Comparison of ENCODE assay signal across 8 cellular contexts in the genomic region with DNA sequence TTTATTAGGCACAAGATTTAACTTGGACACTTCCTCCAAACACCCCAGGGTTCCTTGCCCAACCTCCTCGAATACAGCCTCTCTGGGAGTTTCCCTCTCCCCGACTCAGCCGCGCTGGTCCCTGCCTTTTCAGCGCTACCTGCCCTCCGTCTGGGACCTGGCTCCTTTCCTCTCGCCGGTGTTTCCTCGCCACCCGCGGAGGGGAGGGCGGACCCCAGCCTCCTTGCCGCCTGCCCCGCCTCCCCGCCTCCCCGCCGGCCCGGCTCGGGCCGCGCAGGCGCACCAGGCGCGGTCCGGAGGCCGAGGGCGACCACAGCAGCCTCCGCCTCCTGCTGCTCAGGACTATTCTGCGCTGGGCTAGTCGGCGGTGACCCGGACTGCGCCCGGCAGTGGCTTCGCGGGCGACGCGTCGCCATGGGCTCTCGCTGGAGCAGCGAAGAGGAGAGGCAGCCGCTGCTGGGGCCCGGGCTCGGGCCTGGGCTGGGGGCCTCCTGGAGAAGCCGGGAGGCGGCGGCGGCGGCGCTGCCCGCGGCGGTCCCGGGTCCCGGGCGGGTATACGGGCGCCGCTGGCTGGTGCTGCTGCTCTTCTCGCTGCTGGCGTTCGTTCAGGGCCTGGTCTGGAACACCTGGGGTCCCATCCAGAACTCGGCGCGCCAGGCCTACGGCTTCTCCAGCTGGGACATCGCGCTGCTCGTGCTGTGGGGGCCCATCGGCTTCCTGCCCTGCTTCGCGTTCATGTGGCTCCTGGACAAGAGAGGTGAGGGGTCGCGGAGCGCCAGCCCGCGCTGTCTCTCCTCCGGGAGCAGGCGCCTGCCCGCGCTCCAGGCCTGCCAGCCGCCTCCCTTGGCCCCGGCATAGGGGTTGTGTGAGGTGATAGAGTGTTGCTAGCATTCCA. TPM values are rescaled to one million over a fixed set of nuclear protein-coding genes. Genes with fewer than 3 reads are reported as not detected.
DNase-seq lines count a peak whose midpoint lies in the region; ATAC-seq and TF ChIP-seq lines count a peak whose summit lies in the region.

TSS of gene SLC49A4 (plus strand) at position 291 of the 895 bp plus-strand sequence. CDS start at position 415, 124 bp downstream.

- H3K27ac ChIP-seq in 22Rv1 (peak within 1 kb of the TSS; percentile 90), lower lobe of right lung (peak within 1 kb of the TSS; percentile 95)

- no peaks in the 10 kb centered on the region for H3K9me3 ChIP-seq in lower lobe of right lung

- peaks cover 5% of the 10 kb centered on the region for H3K36me3 ChIP-seq in lower lobe of right lung

- H3K4me1 ChIP-seq in lower lobe of right lung = peaks cover 48% of the 10 kb centered on the region

- DNase-seq in dermis blood vessel endothelial cell (peak; percentile 89), lower lobe of right lung (peak; percentile 85), NCI-H524 treated with DMSO at 0.1 percent for 48 hours (lab: John Stamatoyannopoulos, UW) (no peak)
- peak in 2 of 3 donors; percentile 21 to 57 for DNase-seq in stimulated activated CD4-positive, alpha-beta T cell treated with anti-CD3 and anti-CD28 coated beads, TNF-alpha, amount 100 ng/mL, for 48 hours (ENCODE audit: low read depth in 3 of 3)

- H3K4me3 ChIP-seq in lower lobe of right lung = peak within 1 kb of the TSS; percentile 82

- TF ChIP-seq CTCF in 22Rv1 (IDR thresholded peaks at IDR 0.05) (no peak; the same call in 1 of the 2 replicates), lower lobe of right lung (IDR thresholded peaks at IDR 0.05) (no peak)

- intact Hi-C loops in lower lobe of right lung (cut with DNase I) = no loop called here

- H3K27me3 ChIP-seq in lower lobe of right lung (ENCODE audit: low read depth) = no peaks in the 10 kb centered on the region

- ATAC-seq in GM19035 (IDR thresholded peaks at IDR 0.05; ENCODE audit: unreplicated experiment) = peak; percentile 76
- peak; percentile 74 for ATAC-seq in HG03354 (IDR thresholded peaks at IDR 0.05; ENCODE audit: poor library complexity, severe bottlenecking, unreplicated experiment)
- peak; percentile 57 to 62 for ATAC-seq in activated CD4-positive, CD25-positive, alpha-beta regulatory T cell treated with anti-CD3 and anti-CD28 coated beads, Interleukin-2, amount 50 U/mL, for 24 hours
- ATAC-seq in lower lobe of right lung = peak; percentile 95 to 96

RNA-seq across cellular contexts. Expression of gene SLC49A4, which starts in this region (rescaled TPM):
- total RNA-seq in dermis blood vessel endothelial cell (15.3 and 18.7 TPM in 2 replicates), lower lobe of right lung (14.9 TPM)
